Comparison of ENCODE assay signal across 24 cellular contexts in genomic region chr1:63599799-63600198, GRCh38.
"Had no signal": no experiment of that assay in that cellular context is flagged by ENCODE, and none has a peak within 500 bp of the region (broad histone marks: within the 10 kb centered on the region; RNA-seq: fewer than 3 reads in every experiment).

No MANE protein-coding gene starts in this region.

- H3K27ac ChIP-seq: neural progenitor cell, parathyroid adenoma, right atrium auricular region, suprapubic skin, transverse colon, upper lobe of right lung, vagina had no signal

- H3K9me3 ChIP-seq: mucosa of descending colon, right atrium auricular region, suprapubic skin, transverse colon, upper lobe of right lung, vagina had no signal

- H3K9me3 Mint-ChIP-seq: effector memory CD8-positive, alpha-beta T cell; memory B cell; naive B cell; nephron; neural progenitor cell; stimulated activated naive CD8-positive, alpha-beta T cell treated with anti-CD3 and anti-CD28 coated beads, Interleukin-15, amount 100 ng/mL, for 72 hours had no signal

- H3K4me3 ChIP-seq: lung, mucosa of descending colon, neural progenitor cell, right atrium auricular region, suprapubic skin, transverse colon, upper lobe of right lung, vagina had no signal

- ATAC-seq: effector memory CD8-positive, alpha-beta T cell; left ventricle myocardium superior; mucosa of descending colon; stimulated activated naive CD8-positive, alpha-beta T cell treated with anti-CD3 and anti-CD28 coated beads, Interleukin-15, amount 100 ng/mL, for 72 hours; upper lobe of right lung had no signal

- H3K4me1 ChIP-seq: parathyroid adenoma, suprapubic skin, upper lobe of right lung, vagina had no signal

- H3K27me3 Mint-ChIP-seq: effector memory CD8-positive, alpha-beta T cell; memory B cell; naive B cell; stimulated activated naive CD8-positive, alpha-beta T cell treated with anti-CD3 and anti-CD28 coated beads, Interleukin-15, amount 100 ng/mL, for 72 hours had no signal

- H3K9ac ChIP-seq: neural progenitor cell, parathyroid adenoma had no signal

- H3K36me3 Mint-ChIP-seq: neural progenitor cell had no signal

- H3K27me3 ChIP-seq: right atrium auricular region, suprapubic skin, transverse colon, upper lobe of right lung, vagina had no signal

- H3K27ac Mint-ChIP-seq: effector memory CD8-positive, alpha-beta T cell; memory B cell; mesothelial cell of epicardium; naive B cell; neural progenitor cell; progenitor cell of endocrine pancreas; stimulated activated naive CD8-positive, alpha-beta T cell treated with anti-CD3 and anti-CD28 coated beads, Interleukin-15, amount 100 ng/mL, for 72 hours had no signal

- DNase-seq: cortex of kidney; effector memory CD8-positive, alpha-beta T cell; head of caudate nucleus; left ventricle myocardium superior; mucosa of descending colon; naive B cell; small intestine; stimulated activated CD4-positive, alpha-beta T cell treated with anti-CD3 and anti-CD28 coated beads, Interleukin-15, amount 100 ng/mL, for 24 hours; stimulated activated CD4-positive, alpha-beta T cell treated with anti-CD3 and anti-CD28 coated beads, Interleukin-2, amount 100 ng/mL, for 48 hours; stimulated activated CD8-positive, alpha-beta memory T cell treated with anti-CD3 and anti-CD28 coated beads, Interleukin-4, amount 100 ng/mL, for 48 hours; stimulated activated naive CD4-positive, alpha-beta T cell; stimulated activated naive CD8-positive, alpha-beta T cell treated with anti-CD3 and anti-CD28 coated beads, Interleukin-15, amount 100 ng/mL, for 72 hours; transverse colon; upper lobe of right lung had no signal

- H3K4me3 Mint-ChIP-seq: effector memory CD8-positive, alpha-beta T cell; memory B cell; mesothelial cell of epicardium; naive B cell; nephron; neural progenitor cell; stimulated activated naive CD8-positive, alpha-beta T cell treated with anti-CD3 and anti-CD28 coated beads, Interleukin-15, amount 100 ng/mL, for 72 hours had no signal

- H3K36me3 ChIP-seq: neural progenitor cell, right atrium auricular region, suprapubic skin, transverse colon, upper lobe of right lung, vagina had no signal
